In genomic region chr2:216340280-216340631, GRCh38 we compare ENCODE assay signal across 11 cellular contexts. TPM values are rescaled to one million over a fixed set of nuclear protein-coding genes. Genes with fewer than 3 reads are reported as not detected.
DNase-seq lines count a peak whose midpoint lies in the region; ATAC-seq and TF ChIP-seq lines count a peak whose summit lies in the region.
"Had no signal": no experiment of that assay in that cellular context is flagged by ENCODE, and none has a peak within 500 bp of the region (broad histone marks: within the 10 kb centered on the region; RNA-seq: fewer than 3 reads in every experiment).

No MANE protein-coding gene starts in this region.

- H3K36me3 ChIP-seq in iPS-20b (ENCODE audit: insufficient read depth, low read depth, low read length): no peaks in the 10 kb centered on the region
- H3K36me3 ChIP-seq in thoracic aorta: no peaks in the 10 kb centered on the region

- no peak overlapping the region for H3K4me3 Mint-ChIP-seq in chondrocyte (ENCODE audit: unreplicated experiment)
- H3K4me3 Mint-ChIP-seq: activated CD8-positive, alpha-beta memory T cell treated with anti-CD3 and anti-CD28 coated beads, Interleukin-2, amount 10 ng/mL, durations not matched to agents 7 days and 5 days; activated naive CD8-positive, alpha-beta T cell treated with anti-CD3 and anti-CD28 coated beads, Interleukin-2, amount 10 ng/mL, durations not matched to agents 7 days and 5 days; CD8-positive, alpha-beta T cell had no signal

- DNase-seq in NCI-H146 (lab: John Stamatoyannopoulos, UW): peak; percentile 59
- DNase-seq in chondrocyte (ENCODE audit: low spot score): no peak
- no peak for DNase-seq in thoracic aorta (ENCODE audit: low spot score)
- DNase-seq in globus pallidus (ENCODE audit: low spot score): no peak
- no peak for DNase-seq in activated CD4-positive, alpha-beta T cell treated with anti-CD3 and anti-CD28 coated beads for 1 hour
- DNase-seq: activated CD8-positive, alpha-beta memory T cell treated with anti-CD3 and anti-CD28 coated beads, Interleukin-2, amount 10 ng/mL, durations not matched to agents 7 days and 5 days; activated naive CD8-positive, alpha-beta T cell treated with anti-CD3 and anti-CD28 coated beads, Interleukin-2, amount 10 ng/mL, durations not matched to agents 7 days and 5 days; CD8-positive, alpha-beta T cell had no signal

- H3K9me3 ChIP-seq in iPS-20b (ENCODE audit: insufficient read depth, low read depth, low read length) (no peaks in the 10 kb centered on the region), thoracic aorta (no peaks in the 10 kb centered on the region)

- H3K27ac ChIP-seq in iPS-20b (ENCODE audit: low read length) (peak overlapping the region; percentile 11), thoracic aorta (peak overlapping the region; percentile 56)

- no peak overlapping the region for H3K4me3 ChIP-seq in iPS-20b (ENCODE audit: low read length)
- peak overlapping the region; percentile 32 for H3K4me3 ChIP-seq in thoracic aorta

- peaks cover 51% of the 10 kb centered on the region for H3K4me1 Mint-ChIP-seq in chondrocyte (ENCODE audit: low read depth)
- H3K4me1 Mint-ChIP-seq: activated CD8-positive, alpha-beta memory T cell treated with anti-CD3 and anti-CD28 coated beads, Interleukin-2, amount 10 ng/mL, durations not matched to agents 7 days and 5 days had no signal

- H3K9ac ChIP-seq in iPS-20b (ENCODE audit: low read depth, low read length): peak overlapping the region; percentile 44; the same call in 1 of the 2 replicates

- H3K27me3 ChIP-seq in iPS-20b (ENCODE audit: insufficient read depth, low read length) (no peaks in the 10 kb centered on the region), thoracic aorta (replicated peaks; ENCODE audit: insufficient read depth) (no peaks in the 10 kb centered on the region)

- H3K9me3 Mint-ChIP-seq in chondrocyte (ENCODE audit: low read depth): no peaks in the 10 kb centered on the region
- H3K9me3 Mint-ChIP-seq: CD8-positive, alpha-beta T cell had no signal

- no peaks in the 10 kb centered on the region for H3K27me3 Mint-ChIP-seq in chondrocyte (ENCODE audit: low read depth)

- H3K4me1 ChIP-seq in iPS-20b (ENCODE audit: insufficient read depth, low read length) (peaks cover 36% of the 10 kb centered on the region; the same call in 1 of the 2 replicates), thoracic aorta (ENCODE audit: control insufficient read depth in 1 of 2, low read depth in 2 of 2) (peaks cover 15 to 25% of the 10 kb centered on the region in 2 donors)

- no peak for TF ChIP-seq CTCF in chondrocyte (IDR thresholded peaks at IDR 0.05)
- no peak for TF ChIP-seq CTCF in thoracic aorta (IDR thresholded peaks at IDR 0.05)

- no peaks in the 10 kb centered on the region for H3K36me3 Mint-ChIP-seq in chondrocyte (ENCODE audit: low read depth)
- H3K36me3 Mint-ChIP-seq: activated CD8-positive, alpha-beta memory T cell treated with anti-CD3 and anti-CD28 coated beads, Interleukin-2, amount 10 ng/mL, durations not matched to agents 7 days and 5 days; CD8-positive, alpha-beta T cell had no signal

- ATAC-seq in thoracic aorta (ENCODE audit: insufficient number of reproducible peaks, low FRiP score, low read depth) (no peak), GM18519 (IDR thresholded peaks at IDR 0.05; ENCODE audit: low FRiP score, unreplicated experiment) (no peak)
- ATAC-seq: activated CD8-positive, alpha-beta memory T cell treated with anti-CD3 and anti-CD28 coated beads, Interleukin-2, amount 10 ng/mL, durations not matched to agents 7 days and 5 days; CD8-positive, alpha-beta T cell had no signal

- peak overlapping the region; percentile 88 for H3K27ac Mint-ChIP-seq in chondrocyte (ENCODE audit: unreplicated experiment)
- H3K27ac Mint-ChIP-seq: activated CD8-positive, alpha-beta memory T cell treated with anti-CD3 and anti-CD28 coated beads, Interleukin-2, amount 10 ng/mL, durations not matched to agents 7 days and 5 days; activated naive CD8-positive, alpha-beta T cell treated with anti-CD3 and anti-CD28 coated beads, Interleukin-2, amount 10 ng/mL, durations not matched to agents 7 days and 5 days; CD8-positive, alpha-beta T cell; progenitor cell of endocrine pancreas had no signal

RNA-seq across cellular contexts. Expression of gene MARCHF4, which starts 32.0 kb away (rescaled TPM):
- total RNA-seq in chondrocyte (1.4 to 6.2 TPM (median 6.1 TPM) in 3 replicates), thoracic aorta (under 1 TPM in 1 of 2 donors, not detected in 1; 0.14 TPM)
- total RNA-seq: activated CD8-positive, alpha-beta memory T cell treated with anti-CD3 and anti-CD28 coated beads, Interleukin-2, amount 10 ng/mL, durations not matched to agents 7 days and 5 days; activated naive CD8-positive, alpha-beta T cell treated with anti-CD3 and anti-CD28 coated beads, Interleukin-2, amount 10 ng/mL, durations not matched to agents 7 days and 5 days; CD8-positive, alpha-beta T cell had no signal
